Comparison of ENCODE assay signal across 23 cellular contexts in the genomic region with DNA sequence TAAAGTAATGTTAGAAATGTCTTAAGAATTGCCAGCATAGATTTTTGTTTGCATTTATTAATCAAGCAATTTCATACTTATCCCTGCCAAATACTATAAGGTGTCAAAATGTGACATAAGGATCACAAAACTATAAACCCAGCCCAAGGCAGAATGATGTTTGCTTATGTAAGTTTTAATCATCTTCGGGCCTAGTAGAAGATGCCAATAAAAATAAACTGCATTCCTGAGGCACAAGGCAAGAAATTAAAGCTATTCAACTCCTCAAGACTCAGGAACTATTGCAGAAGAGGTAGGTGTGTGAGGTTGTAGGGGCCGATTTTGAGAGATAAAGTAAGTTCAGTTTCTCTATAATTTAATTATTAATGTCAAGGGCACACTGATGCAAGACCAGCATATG.
A peak's percentile ranks its signal among the peaks of the same experiment; 100 is the strongest.
DNase-seq lines count a peak whose midpoint lies in the region; ATAC-seq, FAIRE-seq and TF ChIP-seq lines count a peak whose summit lies in the region.
"Had no signal": no experiment of that assay in that cellular context is flagged by ENCODE, and none has a peak within 500 bp of the region (broad histone marks: within the 10 kb centered on the region; RNA-seq: fewer than 3 reads in every experiment).

No MANE protein-coding gene starts in this region.

- H3K9me3 ChIP-seq in astrocyte (ENCODE audit: insufficient read depth, low read depth, low read length): no peaks in the 10 kb centered on the region
- H3K9me3 ChIP-seq in left ventricle myocardium inferior (replicated peaks): peaks cover 5% of the 10 kb centered on the region

- H3K4me2 ChIP-seq in astrocyte (ENCODE audit: low read length): peak overlapping the region; percentile 20

- no peaks in the 10 kb centered on the region for H4K20me1 ChIP-seq in astrocyte (ENCODE audit: insufficient read depth, low read length)

- H3K4me1 ChIP-seq in astrocyte (ENCODE audit: insufficient read depth, low read length) (peaks cover 5% of the 10 kb centered on the region), left ventricle myocardium inferior (no peaks in the 10 kb centered on the region)

- H3K27ac Mint-ChIP-seq in HFFc6 (no peak overlapping the region), astrocyte (ENCODE audit: unreplicated experiment) (no peak overlapping the region)
- H3K27ac Mint-ChIP-seq: activated naive CD4-positive, alpha-beta T cell treated with anti-CD3 and anti-CD28 coated beads, Interleukin-2, amount 50 U/mL, for 24 hours; effector memory CD8-positive, alpha-beta T cell; nephron progenitor cell; stimulated activated naive CD8-positive, alpha-beta T cell treated with anti-CD3 and anti-CD28 coated beads, Interleukin-15, Interleukin-2, amounts not matched to agents 100 ng/mL and 50 ng/mL, for 24 hours had no signal

- no peaks in the 10 kb centered on the region for H3K27me3 ChIP-seq in astrocyte (ENCODE audit: insufficient read depth, low read length)
- no peaks in the 10 kb centered on the region for H3K27me3 ChIP-seq in left ventricle myocardium inferior (ENCODE audit: low read depth)
- H3K27me3 ChIP-seq: cardiac muscle cell had no signal

- H3K79me2 ChIP-seq in astrocyte (ENCODE audit: insufficient read depth, low read length): no peaks in the 10 kb centered on the region

- no peak for FAIRE-seq in astrocyte (lab: Jason Lieb, UNC)
- FAIRE-seq: HepG2 had no signal

- TF ChIP-seq CTCF in HFFc6 (IDR thresholded peaks at IDR 0.05) (no peak), astrocyte (IDR thresholded peaks at IDR 0.05; ENCODE audit: insufficient read depth, low read depth, low read length) (no peak), left ventricle myocardium inferior (IDR thresholded peaks at IDR 0.05; ENCODE audit: borderline replicate concordance) (no peak)

- no peak overlapping the region for H2AFZ ChIP-seq in astrocyte (ENCODE audit: low read depth, low read length)

- H3K9me3 Mint-ChIP-seq in HFFc6 (no peaks in the 10 kb centered on the region), astrocyte (ENCODE audit: unreplicated experiment) (no peaks in the 10 kb centered on the region)
- H3K9me3 Mint-ChIP-seq: activated naive CD4-positive, alpha-beta T cell treated with anti-CD3 and anti-CD28 coated beads, Interleukin-2, amount 50 U/mL, for 24 hours; effector memory CD8-positive, alpha-beta T cell; nephron progenitor cell; stimulated activated naive CD8-positive, alpha-beta T cell treated with anti-CD3 and anti-CD28 coated beads, Interleukin-15, Interleukin-2, amounts not matched to agents 100 ng/mL and 50 ng/mL, for 24 hours had no signal

- H3K36me3 Mint-ChIP-seq in HFFc6 (ENCODE audit: low read depth) (no peaks in the 10 kb centered on the region), astrocyte (ENCODE audit: low read depth, unreplicated experiment) (no peaks in the 10 kb centered on the region)
- H3K36me3 Mint-ChIP-seq: activated naive CD4-positive, alpha-beta T cell treated with anti-CD3 and anti-CD28 coated beads, Interleukin-2, amount 50 U/mL, for 24 hours had no signal

- no peak overlapping the region for H3K9ac ChIP-seq in astrocyte (ENCODE audit: low read length)

- H3K4me3 Mint-ChIP-seq in HFFc6: no peak overlapping the region
- no peak overlapping the region for H3K4me3 Mint-ChIP-seq in astrocyte (ENCODE audit: unreplicated experiment)
- H3K4me3 Mint-ChIP-seq: activated naive CD4-positive, alpha-beta T cell treated with anti-CD3 and anti-CD28 coated beads, Interleukin-2, amount 50 U/mL, for 24 hours; effector memory CD8-positive, alpha-beta T cell; nephron progenitor cell; stimulated activated naive CD8-positive, alpha-beta T cell treated with anti-CD3 and anti-CD28 coated beads, Interleukin-15, Interleukin-2, amounts not matched to agents 100 ng/mL and 50 ng/mL, for 24 hours had no signal

- no peak overlapping the region for H3K27ac ChIP-seq in astrocyte (ENCODE audit: low read depth, low read length)
- no peak overlapping the region for H3K27ac ChIP-seq in left ventricle myocardium inferior (replicated peaks)
- H3K27ac ChIP-seq: cardiac muscle cell, RWPE1, VCaP had no signal

- H3K27me3 Mint-ChIP-seq in HFFc6 (ENCODE audit: insufficient read depth) (no peaks in the 10 kb centered on the region), astrocyte (ENCODE audit: low read depth, unreplicated experiment) (no peaks in the 10 kb centered on the region)
- H3K27me3 Mint-ChIP-seq: activated naive CD4-positive, alpha-beta T cell treated with anti-CD3 and anti-CD28 coated beads, Interleukin-2, amount 50 U/mL, for 24 hours; effector memory CD8-positive, alpha-beta T cell; stimulated activated naive CD8-positive, alpha-beta T cell treated with anti-CD3 and anti-CD28 coated beads, Interleukin-15, Interleukin-2, amounts not matched to agents 100 ng/mL and 50 ng/mL, for 24 hours had no signal

- no peak overlapping the region for H3K4me3 ChIP-seq in astrocyte (ENCODE audit: insufficient read depth, low read depth, low read length)
- H3K4me3 ChIP-seq in left ventricle myocardium inferior: no peak overlapping the region
- H3K4me3 ChIP-seq: cardiac muscle cell had no signal

- no peaks in the 10 kb centered on the region for H3K36me3 ChIP-seq in astrocyte (ENCODE audit: insufficient read depth, low read length)
- no peaks in the 10 kb centered on the region for H3K36me3 ChIP-seq in left ventricle myocardium inferior
- H3K36me3 ChIP-seq: cardiac muscle cell had no signal

- no peak for ATAC-seq in HG02642 (IDR thresholded peaks at IDR 0.05; ENCODE audit: poor library complexity, unreplicated experiment)
- ATAC-seq in sciatic nerve: no peak
- ATAC-seq: effector memory CD8-positive, alpha-beta T cell; HepG2 had no signal

- DNase-seq in AG08396 (ENCODE audit: low spot score) (peak; percentile 11), HFFc6 (peak; percentile 45), astrocyte (ENCODE audit: low read depth) (peak; percentile 81), fibroblast of peridontal ligament (ENCODE audit: extremely low read depth) (peak; percentile 85), NOMO-1 treated with DMSO at 0.1 percent for 48 hours (lab: John Stamatoyannopoulos, UW; ENCODE audit: unreplicated experiment) (no peak), left ventricle myocardium inferior (no peak), sciatic nerve (ENCODE audit: low spot score) (no peak)
- DNase-seq: ACHN; activated CD4-positive, alpha-beta T cell treated with anti-CD3 and anti-CD28 coated beads, Interleukin-2, amount 50 U/mL, for 48 hours; activated T-cell treated with anti-CD3 and anti-CD28 coated beads, Interleukin-2, amount 50 U/mL, for 1 hour; effector memory CD8-positive, alpha-beta T cell; GDM1; islet precursor cell; NCI-H2107; NCI-H774; nephron progenitor cell had no signal

- intact Hi-C loops in left ventricle myocardium inferior (cut with micrococcal nuclease) (no loop called here), sciatic nerve (cut with DNase I) (no loop called here)

- peaks cover 24% of the 10 kb centered on the region for H3K4me1 Mint-ChIP-seq in HFFc6 (ENCODE audit: low read depth)
- H3K4me1 Mint-ChIP-seq in astrocyte (ENCODE audit: low read depth, unreplicated experiment): no peaks in the 10 kb centered on the region
- H3K4me1 Mint-ChIP-seq: activated naive CD4-positive, alpha-beta T cell treated with anti-CD3 and anti-CD28 coated beads, Interleukin-2, amount 50 U/mL, for 24 hours had no signal

Comparison
In these comparisons a context has a peak if more than half of its experiments do, and no peak if none do; other contexts are left out.
1. DNase-seq: peak in AG08396 (single experiment), HFFc6 (single experiment), astrocyte (single experiment) and fibroblast of peridontal ligament (single experiment); none in NOMO-1 treated with DMSO at 0.1 percent for 48 hours (single experiment), left ventricle myocardium inferior (single experiment) and sciatic nerve (single experiment).